Comparison of ENCODE assay signal across 1 cellular context in the genomic region with DNA sequence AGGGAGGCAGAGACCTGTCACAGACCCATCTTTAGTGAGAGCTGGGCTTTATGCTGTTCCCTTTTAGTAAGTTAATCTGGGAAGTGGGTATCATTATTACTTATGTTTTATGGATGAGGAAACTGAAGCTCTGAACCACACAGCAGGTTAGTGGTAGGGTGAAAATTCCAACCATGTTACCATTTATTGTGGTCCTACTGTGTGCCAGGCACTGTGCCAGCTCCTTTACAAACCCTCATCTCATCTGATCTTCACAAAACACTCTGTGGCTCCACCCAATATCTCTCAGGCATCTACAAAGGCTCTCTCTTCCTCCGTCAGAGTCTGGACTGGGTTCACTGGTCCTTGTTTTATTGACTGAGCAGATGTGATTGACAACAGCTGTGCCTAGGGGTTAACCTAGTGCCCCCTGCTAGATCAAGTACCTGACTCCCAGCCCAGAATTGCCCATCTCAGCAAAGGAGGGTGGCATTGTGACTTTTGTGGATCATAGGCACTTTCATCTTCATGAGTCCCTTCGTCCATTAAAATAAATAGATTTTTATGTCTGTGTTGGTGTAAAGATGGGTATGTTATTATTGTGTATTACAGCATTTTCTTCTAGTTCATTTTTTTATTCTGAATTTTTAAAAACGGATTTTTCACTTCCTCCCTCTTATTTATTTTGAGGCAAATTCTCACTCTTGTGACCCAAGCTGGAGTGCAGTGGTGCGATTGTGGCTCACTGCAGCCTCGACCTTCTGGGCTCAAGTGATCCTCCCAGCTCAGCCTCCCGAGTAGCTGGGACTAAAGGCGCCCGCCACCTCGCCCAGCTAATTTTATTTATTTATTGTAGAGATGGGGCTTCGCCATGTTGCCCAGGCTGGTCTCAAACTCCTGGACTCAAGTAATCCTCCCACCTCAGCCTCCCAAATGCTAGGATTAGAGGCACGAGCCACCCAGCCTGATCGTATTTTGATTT.
A peak's percentile ranks its signal among the peaks of the same experiment; 100 is the strongest.
TF ChIP-seq lines count a peak whose summit lies in the region.

No MANE protein-coding gene starts in this region.

TF ChIP-seq in HepG2, 621 proteins besides CTCF, POLR2A, EP300 and RAD21:
- TF ChIP-seq, protein P1, sequence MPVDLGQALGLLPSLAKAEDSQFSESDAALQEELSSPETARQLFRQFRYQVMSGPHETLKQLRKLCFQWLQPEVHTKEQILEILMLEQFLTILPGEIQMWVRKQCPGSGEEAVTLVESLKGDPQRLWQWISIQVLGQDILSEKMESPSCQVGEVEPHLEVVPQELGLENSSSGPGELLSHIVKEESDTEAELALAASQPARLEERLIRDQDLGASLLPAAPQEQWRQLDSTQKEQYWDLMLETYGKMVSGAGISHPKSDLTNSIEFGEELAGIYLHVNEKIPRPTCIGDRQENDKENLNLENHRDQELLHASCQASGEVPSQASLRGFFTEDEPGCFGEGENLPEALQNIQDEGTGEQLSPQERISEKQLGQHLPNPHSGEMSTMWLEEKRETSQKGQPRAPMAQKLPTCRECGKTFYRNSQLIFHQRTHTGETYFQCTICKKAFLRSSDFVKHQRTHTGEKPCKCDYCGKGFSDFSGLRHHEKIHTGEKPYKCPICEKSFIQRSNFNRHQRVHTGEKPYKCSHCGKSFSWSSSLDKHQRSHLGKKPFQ (CRISPR knock-in tag; IDR thresholded peaks at IDR 0.05; ENCODE audit: insufficient replicate concordance), result peak; percentile 60
- TF ChIP-seq PAX8 (CRISPR knock-in tag; IDR thresholded peaks at IDR 0.05; ENCODE audit: borderline replicate concordance), result no peak
- no peak for TF ChIP-seq ZNF773 (CRISPR knock-in tag; IDR thresholded peaks at IDR 0.05; ENCODE audit: borderline replicate concordance)
- TF ChIP-seq ZKSCAN1 (IDR thresholded peaks at IDR 0.05; ENCODE audit: low read length), result peak; percentile 88
- TF ChIP-seq, protein P2, sequence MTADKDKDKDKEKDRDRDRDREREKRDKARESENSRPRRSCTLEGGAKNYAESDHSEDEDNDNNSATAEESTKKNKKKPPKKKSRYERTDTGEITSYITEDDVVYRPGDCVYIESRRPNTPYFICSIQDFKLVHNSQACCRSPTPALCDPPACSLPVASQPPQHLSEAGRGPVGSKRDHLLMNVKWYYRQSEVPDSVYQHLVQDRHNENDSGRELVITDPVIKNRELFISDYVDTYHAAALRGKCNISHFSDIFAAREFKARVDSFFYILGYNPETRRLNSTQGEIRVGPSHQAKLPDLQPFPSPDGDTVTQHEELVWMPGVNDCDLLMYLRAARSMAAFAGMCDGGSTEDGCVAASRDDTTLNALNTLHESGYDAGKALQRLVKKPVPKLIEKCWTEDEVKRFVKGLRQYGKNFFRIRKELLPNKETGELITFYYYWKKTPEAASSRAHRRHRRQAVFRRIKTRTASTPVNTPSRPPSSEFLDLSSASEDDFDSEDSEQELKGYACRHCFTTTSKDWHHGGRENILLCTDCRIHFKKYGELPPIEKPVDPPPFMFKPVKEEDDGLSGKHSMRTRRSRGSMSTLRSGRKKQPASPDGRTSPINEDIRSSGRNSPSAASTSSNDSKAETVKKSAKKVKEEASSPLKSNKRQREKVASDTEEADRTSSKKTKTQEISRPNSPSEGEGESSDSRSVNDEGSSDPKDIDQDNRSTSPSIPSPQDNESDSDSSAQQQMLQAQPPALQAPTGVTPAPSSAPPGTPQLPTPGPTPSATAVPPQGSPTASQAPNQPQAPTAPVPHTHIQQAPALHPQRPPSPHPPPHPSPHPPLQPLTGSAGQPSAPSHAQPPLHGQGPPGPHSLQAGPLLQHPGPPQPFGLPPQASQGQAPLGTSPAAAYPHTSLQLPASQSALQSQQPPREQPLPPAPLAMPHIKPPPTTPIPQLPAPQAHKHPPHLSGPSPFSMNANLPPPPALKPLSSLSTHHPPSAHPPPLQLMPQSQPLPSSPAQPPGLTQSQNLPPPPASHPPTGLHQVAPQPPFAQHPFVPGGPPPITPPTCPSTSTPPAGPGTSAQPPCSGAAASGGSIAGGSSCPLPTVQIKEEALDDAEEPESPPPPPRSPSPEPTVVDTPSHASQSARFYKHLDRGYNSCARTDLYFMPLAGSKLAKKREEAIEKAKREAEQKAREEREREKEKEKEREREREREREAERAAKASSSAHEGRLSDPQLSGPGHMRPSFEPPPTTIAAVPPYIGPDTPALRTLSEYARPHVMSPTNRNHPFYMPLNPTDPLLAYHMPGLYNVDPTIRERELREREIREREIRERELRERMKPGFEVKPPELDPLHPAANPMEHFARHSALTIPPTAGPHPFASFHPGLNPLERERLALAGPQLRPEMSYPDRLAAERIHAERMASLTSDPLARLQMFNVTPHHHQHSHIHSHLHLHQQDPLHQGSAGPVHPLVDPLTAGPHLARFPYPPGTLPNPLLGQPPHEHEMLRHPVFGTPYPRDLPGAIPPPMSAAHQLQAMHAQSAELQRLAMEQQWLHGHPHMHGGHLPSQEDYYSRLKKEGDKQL (CRISPR knock-in tag; IDR thresholded peaks at IDR 0.05; ENCODE audit: low read depth), result no peak
- TF ChIP-seq, protein P3, sequence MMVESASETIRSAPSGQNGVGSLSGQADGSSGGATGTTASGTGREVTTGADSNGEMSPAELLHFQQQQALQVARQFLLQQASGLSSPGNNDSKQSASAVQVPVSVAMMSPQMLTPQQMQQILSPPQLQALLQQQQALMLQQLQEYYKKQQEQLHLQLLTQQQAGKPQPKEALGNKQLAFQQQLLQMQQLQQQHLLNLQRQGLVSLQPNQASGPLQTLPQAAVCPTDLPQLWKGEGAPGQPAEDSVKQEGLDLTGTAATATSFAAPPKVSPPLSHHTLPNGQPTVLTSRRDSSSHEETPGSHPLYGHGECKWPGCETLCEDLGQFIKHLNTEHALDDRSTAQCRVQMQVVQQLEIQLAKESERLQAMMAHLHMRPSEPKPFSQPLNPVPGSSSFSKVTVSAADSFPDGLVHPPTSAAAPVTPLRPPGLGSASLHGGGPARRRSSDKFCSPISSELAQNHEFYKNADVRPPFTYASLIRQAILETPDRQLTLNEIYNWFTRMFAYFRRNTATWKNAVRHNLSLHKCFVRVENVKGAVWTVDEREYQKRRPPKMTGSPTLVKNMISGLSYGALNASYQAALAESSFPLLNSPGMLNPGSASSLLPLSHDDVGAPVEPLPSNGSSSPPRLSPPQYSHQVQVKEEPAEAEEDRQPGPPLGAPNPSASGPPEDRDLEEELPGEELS (CRISPR knock-in tag; IDR thresholded peaks at IDR 0.05), result no peak
- TF ChIP-seq ZZZ3 (CRISPR knock-in tag; IDR thresholded peaks at IDR 0.05; ENCODE audit: borderline replicate concordance), result no peak
- TF ChIP-seq SETDB1 (CRISPR knock-in tag; IDR thresholded peaks at IDR 0.05; ENCODE audit: borderline replicate concordance), result no peak
- no peak for TF ChIP-seq ZMAT3 (CRISPR knock-in tag; conservative IDR thresholded peaks at IDR 0.05)
- TF ChIP-seq, protein P4, sequence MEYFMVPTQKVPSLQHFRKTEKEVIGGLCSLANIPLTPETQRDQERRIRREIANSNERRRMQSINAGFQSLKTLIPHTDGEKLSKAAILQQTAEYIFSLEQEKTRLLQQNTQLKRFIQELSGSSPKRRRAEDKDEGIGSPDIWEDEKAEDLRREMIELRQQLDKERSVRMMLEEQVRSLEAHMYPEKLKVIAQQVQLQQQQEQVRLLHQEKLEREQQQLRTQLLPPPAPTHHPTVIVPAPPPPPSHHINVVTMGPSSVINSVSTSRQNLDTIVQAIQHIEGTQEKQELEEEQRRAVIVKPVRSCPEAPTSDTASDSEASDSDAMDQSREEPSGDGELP (IDR thresholded peaks at IDR 0.05; ENCODE audit: borderline replicate concordance, low read depth), result 0 out of 2 replicates have a peak, but pooled peaks have one; percentile 24
- no peak for TF ChIP-seq JUNB (CRISPR knock-in tag; IDR thresholded peaks at IDR 0.05; ENCODE audit: borderline replicate concordance)
- no peak for TF ChIP-seq KDM1A (CRISPR knock-in tag; IDR thresholded peaks at IDR 0.05)
- TF ChIP-seq, protein P5, sequence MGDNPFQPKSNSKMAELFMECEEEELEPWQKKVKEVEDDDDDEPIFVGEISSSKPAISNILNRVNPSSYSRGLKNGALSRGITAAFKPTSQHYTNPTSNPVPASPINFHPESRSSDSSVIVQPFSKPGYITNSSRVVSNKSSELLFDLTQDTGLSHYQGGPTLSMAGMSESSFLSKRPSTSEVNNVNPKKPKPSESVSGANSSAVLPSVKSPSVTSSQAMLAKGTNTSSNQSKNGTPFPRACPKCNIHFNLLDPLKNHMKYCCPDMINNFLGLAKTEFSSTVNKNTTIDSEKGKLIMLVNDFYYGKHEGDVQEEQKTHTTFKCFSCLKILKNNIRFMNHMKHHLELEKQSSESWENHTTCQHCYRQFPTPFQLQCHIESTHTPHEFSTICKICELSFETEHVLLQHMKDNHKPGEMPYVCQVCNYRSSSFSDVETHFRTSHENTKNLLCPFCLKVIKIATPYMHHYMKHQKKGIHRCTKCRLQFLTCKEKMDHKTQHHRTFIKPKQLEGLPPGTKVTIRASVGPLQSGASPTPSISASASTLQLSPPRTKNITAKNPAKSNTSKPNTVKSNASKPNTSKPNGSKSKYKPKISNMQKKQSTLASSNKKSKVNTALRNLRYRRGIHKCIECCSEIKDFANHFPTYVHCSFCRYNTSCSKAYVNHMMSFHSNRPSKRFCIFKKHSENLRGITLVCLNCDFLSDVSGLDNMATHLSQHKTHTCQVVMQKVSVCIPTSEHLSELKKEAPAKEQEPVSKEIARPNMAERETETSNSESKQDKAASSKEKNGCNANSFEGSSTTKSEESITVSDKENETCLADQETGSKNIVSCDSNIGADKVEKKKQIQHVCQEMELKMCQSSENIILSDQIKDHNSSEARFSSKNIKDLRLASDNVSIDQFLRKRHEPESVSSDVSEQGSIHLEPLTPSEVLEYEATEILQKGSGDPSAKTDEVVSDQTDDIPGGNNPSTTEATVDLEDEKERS (CRISPR knock-in tag; IDR thresholded peaks at IDR 0.05), result no peak
- no peak for TF ChIP-seq KDM3A (CRISPR knock-in tag; IDR thresholded peaks at IDR 0.05; ENCODE audit: low read depth)
- TF ChIP-seq ELF1 (CRISPR knock-in tag; IDR thresholded peaks at IDR 0.05), result no peak
- TF ChIP-seq HNF4A (CRISPR knock-in tag; IDR thresholded peaks at IDR 0.05), result peak; percentile 26; the same call in 1 of the 2 replicates
- TF ChIP-seq CCAR2 (optimal IDR thresholded peaks at IDR 0.05; ENCODE audit: low read depth, low read length), result no peak
- TF ChIP-seq PRMT3 (CRISPR knock-in tag; IDR thresholded peaks at IDR 0.05; ENCODE audit: borderline replicate concordance, low read depth), result no peak
- TF ChIP-seq ZNF234 (CRISPR knock-in tag; conservative IDR thresholded peaks at IDR 0.05), result no peak
- TF ChIP-seq KDM5A (IDR thresholded peaks at IDR 0.05; ENCODE audit: borderline replicate concordance, low read length), result no peak
- TF ChIP-seq, protein P6, sequence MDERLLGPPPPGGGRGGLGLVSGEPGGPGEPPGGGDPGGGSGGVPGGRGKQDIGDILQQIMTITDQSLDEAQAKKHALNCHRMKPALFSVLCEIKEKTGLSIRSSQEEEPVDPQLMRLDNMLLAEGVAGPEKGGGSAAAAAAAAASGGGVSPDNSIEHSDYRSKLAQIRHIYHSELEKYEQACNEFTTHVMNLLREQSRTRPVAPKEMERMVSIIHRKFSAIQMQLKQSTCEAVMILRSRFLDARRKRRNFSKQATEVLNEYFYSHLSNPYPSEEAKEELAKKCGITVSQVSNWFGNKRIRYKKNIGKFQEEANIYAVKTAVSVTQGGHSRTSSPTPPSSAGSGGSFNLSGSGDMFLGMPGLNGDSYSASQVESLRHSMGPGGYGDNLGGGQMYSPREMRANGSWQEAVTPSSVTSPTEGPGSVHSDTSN (CRISPR knock-in tag; IDR thresholded peaks at IDR 0.05), result 0 out of 2 replicates have a peak, but pooled peaks have one; percentile 37
- TF ChIP-seq, protein P7, sequence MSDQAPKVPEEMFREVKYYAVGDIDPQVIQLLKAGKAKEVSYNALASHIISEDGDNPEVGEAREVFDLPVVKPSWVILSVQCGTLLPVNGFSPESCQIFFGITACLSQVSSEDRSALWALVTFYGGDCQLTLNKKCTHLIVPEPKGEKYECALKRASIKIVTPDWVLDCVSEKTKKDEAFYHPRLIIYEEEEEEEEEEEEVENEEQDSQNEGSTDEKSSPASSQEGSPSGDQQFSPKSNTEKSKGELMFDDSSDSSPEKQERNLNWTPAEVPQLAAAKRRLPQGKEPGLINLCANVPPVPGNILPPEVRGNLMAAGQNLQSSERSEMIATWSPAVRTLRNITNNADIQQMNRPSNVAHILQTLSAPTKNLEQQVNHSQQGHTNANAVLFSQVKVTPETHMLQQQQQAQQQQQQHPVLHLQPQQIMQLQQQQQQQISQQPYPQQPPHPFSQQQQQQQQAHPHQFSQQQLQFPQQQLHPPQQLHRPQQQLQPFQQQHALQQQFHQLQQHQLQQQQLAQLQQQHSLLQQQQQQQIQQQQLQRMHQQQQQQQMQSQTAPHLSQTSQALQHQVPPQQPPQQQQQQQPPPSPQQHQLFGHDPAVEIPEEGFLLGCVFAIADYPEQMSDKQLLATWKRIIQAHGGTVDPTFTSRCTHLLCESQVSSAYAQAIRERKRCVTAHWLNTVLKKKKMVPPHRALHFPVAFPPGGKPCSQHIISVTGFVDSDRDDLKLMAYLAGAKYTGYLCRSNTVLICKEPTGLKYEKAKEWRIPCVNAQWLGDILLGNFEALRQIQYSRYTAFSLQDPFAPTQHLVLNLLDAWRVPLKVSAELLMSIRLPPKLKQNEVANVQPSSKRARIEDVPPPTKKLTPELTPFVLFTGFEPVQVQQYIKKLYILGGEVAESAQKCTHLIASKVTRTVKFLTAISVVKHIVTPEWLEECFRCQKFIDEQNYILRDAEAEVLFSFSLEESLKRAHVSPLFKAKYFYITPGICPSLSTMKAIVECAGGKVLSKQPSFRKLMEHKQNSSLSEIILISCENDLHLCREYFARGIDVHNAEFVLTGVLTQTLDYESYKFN (CRISPR knock-in tag; conservative IDR thresholded peaks at IDR 0.05), result no peak
